Comparison of ENCODE assay signal across 11 cellular contexts in the genomic region with DNA sequence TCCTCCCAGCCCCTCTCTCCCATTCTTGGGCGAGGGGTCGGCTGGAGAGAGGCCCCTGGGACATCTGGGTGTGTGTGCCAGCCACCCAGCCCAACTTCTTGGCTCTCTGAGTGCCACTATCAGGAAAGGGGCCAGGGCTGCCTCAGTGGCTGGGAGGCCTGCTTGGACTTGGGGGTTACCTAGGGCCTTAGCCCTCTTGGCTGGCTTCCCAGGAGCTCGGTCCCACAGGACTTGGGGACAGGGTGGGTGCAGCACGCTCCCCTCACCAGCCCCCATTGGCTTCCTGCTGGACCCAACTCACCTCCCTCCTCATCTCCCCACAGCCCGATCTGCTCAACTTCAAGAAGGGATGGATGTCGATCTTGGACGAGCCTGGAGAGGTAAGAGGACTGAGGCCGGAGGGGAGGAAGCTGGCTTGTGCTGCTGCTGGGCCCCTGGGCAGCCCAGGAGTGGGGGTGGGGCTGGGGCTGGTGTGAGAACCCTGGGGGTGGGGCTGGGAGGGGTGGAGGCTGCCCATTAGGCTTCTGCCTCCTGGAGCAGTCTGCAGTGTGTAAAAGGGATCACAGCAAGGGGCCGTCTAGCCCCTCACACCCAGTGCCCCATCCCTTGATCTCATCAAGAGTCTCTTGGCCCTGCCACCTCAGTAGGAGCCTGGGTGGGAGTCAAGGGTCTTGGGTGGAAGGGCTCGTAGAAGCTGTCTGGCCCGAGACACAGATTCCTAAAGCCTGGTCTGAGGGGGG. TPM values are rescaled to one million over a fixed set of nuclear protein-coding genes. Genes with fewer than 3 reads are reported as not detected.
DNase-seq lines count a peak whose midpoint lies in the region; ATAC-seq and TF ChIP-seq lines count a peak whose summit lies in the region.
"Had no signal": no experiment of that assay in that cellular context is flagged by ENCODE, and none has a peak within 500 bp of the region (broad histone marks: within the 10 kb centered on the region; RNA-seq: fewer than 3 reads in every experiment).

No MANE protein-coding gene starts in this region.

- 38 to 39% methylated on average over 11 of the region's 11 CpGs for WGBS in heart right ventricle, 2 donors

- TF ChIP-seq CTCF in heart right ventricle (IDR thresholded peaks at IDR 0.05) (no peak), parathyroid adenoma (IDR thresholded peaks at IDR 0.05) (no peak)

- ATAC-seq in Right ventricle myocardium inferior = no peak
- no peak for ATAC-seq in Right ventricle myocardium superior (ENCODE audit: poor library complexity)
- ATAC-seq in heart right ventricle = no peak
- no peak for ATAC-seq in HG03280 (IDR thresholded peaks at IDR 0.05; ENCODE audit: unreplicated experiment)
- ATAC-seq: stimulated activated naive CD8-positive, alpha-beta T cell treated with anti-CD3 and anti-CD28 coated beads, Interleukin-15, Interleukin-2, amounts not matched to agents 100 U/mL and 50 U/mL, for 24 hours had no signal

- H3K4me2 ChIP-seq in parathyroid adenoma (ENCODE audit: low read length) = peak overlapping the region; percentile 99

- no peak overlapping the region for H2AFZ ChIP-seq in parathyroid adenoma

- peaks cover 17% of the 10 kb centered on the region for H3K79me2 ChIP-seq in parathyroid adenoma

- H3K4me3 ChIP-seq in heart right ventricle (peak overlapping the region in 3 of 10 donors; percentile 1 to 11 (median 11)), parathyroid adenoma (ENCODE audit: low read depth, low read length) (no peak overlapping the region)

- H3K9me3 ChIP-seq in heart right ventricle (no peaks in the 10 kb centered on the region), parathyroid adenoma (ENCODE audit: control insufficient read depth, low read length) (no peaks in the 10 kb centered on the region)

- DNase-seq in Right ventricle myocardium inferior (ENCODE audit: missing footprints) = peak; percentile 69
- no peak for DNase-seq in Right ventricle myocardium superior
- no peak for DNase-seq in heart right ventricle
- DNase-seq in DMS 273 treated with DMSO at 0.1 percent for 48 hours (lab: John Stamatoyannopoulos, UW) = no peak
- no peak for DNase-seq in NOMO-1 (lab: John Stamatoyannopoulos, UW; ENCODE audit: unreplicated experiment in 2 of 2)
- DNase-seq in MV-4-11 (lab: John Stamatoyannopoulos, UW) = no peak
- DNase-seq: 8988T; effector CD8-positive, alpha-beta T cell; stimulated activated naive CD8-positive, alpha-beta T cell treated with anti-CD3 and anti-CD28 coated beads, Interleukin-15, Interleukin-2, amounts not matched to agents 100 U/mL and 50 U/mL, for 24 hours had no signal

- intact Hi-C loops in Right ventricle myocardium inferior (cut with DNase I) (loop anchor here (2.0 kb wide), 1 partner anchor 77 kb away; a partner anchor contains a TSS), Right ventricle myocardium superior (cut with DNase I) (no loop called here), heart right ventricle (cut with DNase I) (loop anchor here in 2 of 10 donors (2.0 to 10.0 kb wide), 2 partner anchors 53 to 77 kb away; a partner anchor contains a TSS)

- H3K27ac ChIP-seq in heart right ventricle = peak overlapping the region; percentile 86 to 100 (median 99)
- H3K27ac ChIP-seq in parathyroid adenoma = peak overlapping the region; percentile 93

- peaks cover 51 to 85% (median 78%) of the 10 kb centered on the region in 9 donors for H3K4me1 ChIP-seq in heart right ventricle
- H3K4me1 ChIP-seq in parathyroid adenoma = peaks cover 36% of the 10 kb centered on the region

- H3K36me3 ChIP-seq in heart right ventricle (peaks cover 0 to 55% (median 19%) of the 10 kb centered on the region in 9 donors), parathyroid adenoma (ENCODE audit: control insufficient read depth, insufficient read depth, low read length) (no peaks in the 10 kb centered on the region)

- H3K9ac ChIP-seq in parathyroid adenoma = no peak overlapping the region

- H3K27me3 ChIP-seq in heart right ventricle (no peaks in the 10 kb centered on the region), parathyroid adenoma (ENCODE audit: control insufficient read depth, insufficient read depth, low read length) (no peaks in the 10 kb centered on the region)

RNA-seq across cellular contexts. Expression of a gene that starts 54.8 kb away (rescaled TPM):
- 90.1 TPM for total RNA-seq in Right ventricle myocardium inferior
- total RNA-seq in Right ventricle myocardium superior = 78.6 TPM
- 100 to 1,000 TPM in 1 of 10 donors, 10 to 100 TPM in 9; 63.2 to 115 (median 82.4) TPM for total RNA-seq in heart right ventricle
- polyA plus RNA-seq in heart right ventricle = 10 to 100 TPM; 34.7 to 94.1 TPM

RNA-seq across cellular contexts. Expression of a gene that starts 56.1 kb away (rescaled TPM):
- 44.1 TPM for total RNA-seq in Right ventricle myocardium inferior
- 31.0 TPM for total RNA-seq in Right ventricle myocardium superior
- total RNA-seq in heart right ventricle = 10 to 100 TPM; 26.7 to 47.8 (median 41.5) TPM
- polyA plus RNA-seq in heart right ventricle = 10 to 100 TPM; 29.4 to 63.0 TPM
